In genomic region chr10:124318076-124318475, GRCh38 we compare ENCODE assay signal across 25 cellular contexts.
"Had no signal": no experiment of that assay in that cellular context is flagged by ENCODE, and none has a peak within 500 bp of the region (broad histone marks: within the 10 kb centered on the region; RNA-seq: fewer than 3 reads in every experiment).

No MANE protein-coding gene starts in this region.

- H3K4me3 Mint-ChIP-seq: activated CD4-positive, alpha-beta T cell treated with anti-CD3 and anti-CD28 coated beads for 36 hours; activated naive CD8-positive, alpha-beta T cell treated with anti-CD3 and anti-CD28 coated beads, Interleukin-2, amount 10 ng/mL, durations not matched to agents 7 days and 5 days; IgD-negative memory B cell had no signal

- H3K4me1 Mint-ChIP-seq: activated naive CD8-positive, alpha-beta T cell treated with anti-CD3 and anti-CD28 coated beads, Interleukin-2, amount 10 ng/mL, durations not matched to agents 7 days and 5 days; IgD-negative memory B cell had no signal

- H3K4me1 ChIP-seq: adrenal gland, Peyer's patch, SJCRH30 had no signal

- H3K4me3 ChIP-seq: adrenal gland, Peyer's patch, SJCRH30 had no signal

- H3K9me3 ChIP-seq: adrenal gland, Peyer's patch, SJCRH30, SK-N-SH had no signal

- H3K27ac ChIP-seq: adrenal gland, Peyer's patch, RWPE1, SJCRH30, VCaP had no signal

- H3K36me3 Mint-ChIP-seq: activated naive CD8-positive, alpha-beta T cell treated with anti-CD3 and anti-CD28 coated beads, Interleukin-2, amount 10 ng/mL, durations not matched to agents 7 days and 5 days had no signal

- DNase-seq: activated CD4-positive, alpha-beta T cell treated with anti-CD3 and anti-CD28 coated beads for 36 hours; activated CD4-positive, alpha-beta T cell treated with anti-CD3 and anti-CD28 coated beads, Interleukin-2, amount 50 U/mL, for 1 hour; activated naive CD4-positive, alpha-beta T cell treated with anti-CD3 and anti-CD28 coated beads, Interleukin-2, amount 50 U/mL, for 16 hours; activated naive CD8-positive, alpha-beta T cell treated with anti-CD3 and anti-CD28 coated beads, Interleukin-2, amount 10 ng/mL, durations not matched to agents 7 days and 5 days; activated T-cell treated with anti-CD3 and anti-CD28 coated beads, Interleukin-2, amount 50 U/mL, for 1 hour; anterior cingulate cortex; KG1; NCI-H1092; NCI-H1417; NCI-H1930; NCI-H2171; NCI-H2227 treated with DMSO at 0.1 percent for 48 hours; NCI-H446 treated with DMSO at 0.1 percent for 48 hours; NCI-H524 treated with DMSO at 0.1 percent for 48 hours; NCI-H774; NK-92 treated with Interleukin-12 subunit alpha and Interleukin-12 subunit beta, amount 100 ng/mL, for 24 hours; Peyer's patch; Right ventricle myocardium superior; SK-N-SH; T-helper 1 cell had no signal

- H3K27ac Mint-ChIP-seq: activated CD4-positive, alpha-beta T cell treated with anti-CD3 and anti-CD28 coated beads for 36 hours; activated naive CD8-positive, alpha-beta T cell treated with anti-CD3 and anti-CD28 coated beads, Interleukin-2, amount 10 ng/mL, durations not matched to agents 7 days and 5 days; IgD-negative memory B cell had no signal

- H3K27me3 Mint-ChIP-seq: activated CD4-positive, alpha-beta T cell treated with anti-CD3 and anti-CD28 coated beads for 36 hours had no signal

- H3K36me3 ChIP-seq: adrenal gland, Peyer's patch, SJCRH30 had no signal

- ATAC-seq: activated CD4-positive, alpha-beta T cell treated with anti-CD3 and anti-CD28 coated beads for 36 hours had no signal

- H3K27me3 ChIP-seq: adrenal gland, Peyer's patch, SJCRH30 had no signal
